8 cellular contexts compared by ENCODE assay signal in the genomic region with DNA sequence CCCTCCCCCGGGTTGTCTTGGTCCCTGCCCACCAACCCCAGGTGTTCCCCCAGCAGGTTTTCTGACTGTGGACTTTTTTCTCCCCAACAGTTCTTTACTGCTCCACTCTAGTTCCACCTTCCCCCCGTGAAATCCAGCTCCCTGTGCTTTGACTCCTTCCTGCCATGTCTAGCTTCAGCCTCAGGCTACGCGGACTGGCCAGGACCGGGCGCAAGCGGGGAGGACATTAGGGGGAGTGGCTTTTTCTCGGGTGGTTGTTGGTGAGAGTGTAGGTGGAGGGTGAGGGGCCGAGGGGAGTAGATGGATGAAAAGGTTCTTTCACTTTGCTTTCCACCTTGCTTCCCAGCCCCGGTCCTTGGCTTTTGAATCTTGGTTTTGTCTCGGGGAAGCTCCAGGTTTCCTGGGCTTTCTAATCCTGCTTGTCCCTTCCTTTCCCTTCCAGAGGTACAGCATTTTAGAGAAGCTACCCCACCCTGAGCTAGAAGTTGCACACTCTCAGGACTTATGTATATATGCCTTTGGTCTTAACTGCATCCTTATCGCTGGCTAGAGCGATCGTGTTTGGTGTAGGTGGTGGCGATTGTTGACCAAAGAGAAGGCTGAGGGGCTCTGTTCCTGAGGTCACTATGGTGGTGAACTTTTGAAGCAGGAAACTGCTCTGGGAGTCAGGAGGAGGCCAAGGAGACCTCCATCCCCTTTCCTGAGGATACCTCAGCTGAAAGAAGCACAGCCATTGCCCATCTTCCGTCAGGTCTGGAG. TPM values are rescaled to one million over a fixed set of nuclear protein-coding genes. Genes with fewer than 3 reads are reported as not detected.
DNase-seq lines count a peak whose midpoint lies in the region; ATAC-seq, FAIRE-seq and TF ChIP-seq lines count a peak whose summit lies in the region.

No MANE protein-coding gene starts in this region.

- peak overlapping the region; percentile 81 for H3K27ac Mint-ChIP-seq in T-helper 17 cell

- TF ChIP-seq CTCF in fibroblast of mammary gland (conservative IDR thresholded peaks at IDR 0.05; ENCODE audit: control insufficient read depth, insufficient read depth, low read depth, low read length), result no peak
- no peak for TF ChIP-seq CTCF in D721Med (IDR thresholded peaks at IDR 0.05; ENCODE audit: insufficient read depth, missing control alignments)

- H3K9me3 ChIP-seq in T-helper 17 cell (ENCODE audit: control insufficient read depth, low read length, poor library complexity, severe bottlenecking) (no peaks in the 10 kb centered on the region), neuron (ENCODE audit: low read length) (no peaks in the 10 kb centered on the region)

- ATAC-seq in HG02759 (IDR thresholded peaks at IDR 0.05; ENCODE audit: unreplicated experiment) (peak; percentile 14), T-helper 17 cell (peak; percentile 59)

- no peaks in the 10 kb centered on the region for H3K27me3 Mint-ChIP-seq in T-helper 17 cell

- H2AFZ ChIP-seq in neuron (ENCODE audit: low read depth, low read length), result peak overlapping the region; percentile 87

- H3K4me1 Mint-ChIP-seq in T-helper 17 cell, result peaks cover 24% of the 10 kb centered on the region

- no peaks in the 10 kb centered on the region for H3K27me3 ChIP-seq in neuron (ENCODE audit: insufficient read depth, low read length)

- FAIRE-seq in HTR-8/SVneo (lab: Jason Lieb, UNC) (no peak), D721Med (lab: Jason Lieb, UNC) (no peak)

- peaks cover 14% of the 10 kb centered on the region for H3K36me3 ChIP-seq in neuron (ENCODE audit: insufficient read depth, low read length)

- H3K4me1 ChIP-seq in neuron (ENCODE audit: insufficient read depth, low read length), result peaks cover 11% of the 10 kb centered on the region

- peaks cover 4% of the 10 kb centered on the region for H3K36me3 Mint-ChIP-seq in T-helper 17 cell (ENCODE audit: low read depth)

- peak overlapping the region; percentile 90 for H3K4me3 Mint-ChIP-seq in T-helper 17 cell

- peak; percentile 49 for DNase-seq in EL
- no peak for DNase-seq in T-helper 17 cell
- no peak for DNase-seq in fibroblast of mammary gland (ENCODE audit: low read depth)
- no peak for DNase-seq in NCI-H1930 (lab: John Stamatoyannopoulos, UW)
- no peak for DNase-seq in HTR-8/SVneo (ENCODE audit: insufficient read length, low spot score)
- DNase-seq in D721Med (ENCODE audit: insufficient read length, low spot score), result no peak

- H3K4me3 ChIP-seq in fibroblast of mammary gland (ENCODE audit: control insufficient read depth, low read depth, low read length) (peak overlapping the region; percentile 71), neuron (ENCODE audit: low read length) (peak overlapping the region; percentile 89)

RNA-seq across cellular contexts. Expression of gene PIP4K2C, which starts 0.8 kb away (rescaled TPM):
- total RNA-seq in T-helper 17 cell, result 10 to 100 TPM; 28.9 to 32.2 TPM

RNA-seq across cellular contexts. Expression of gene DTX3, which starts 12.9 kb away (rescaled TPM):
- 10 to 100 TPM; 24.4 to 32.8 TPM for total RNA-seq in T-helper 17 cell

RNA-seq across cellular contexts. Expression of gene ARHGEF25, which starts 19.5 kb away (rescaled TPM):
- 1 to 10 TPM in 1 of 2 donors, under 1 TPM in 1; 0.37 to 1.2 TPM for total RNA-seq in T-helper 17 cell

RNA-seq across cellular contexts. Expression of gene B4GALNT1, which starts 41.3 kb away (rescaled TPM):
- total RNA-seq in T-helper 17 cell, result not detected

RNA-seq across cellular contexts. Expression of gene KIF5A, which starts 41.9 kb away (rescaled TPM):
- under 1 TPM; 0.35 to 0.63 TPM for total RNA-seq in T-helper 17 cell
